In genomic region chr16:83272201-83272600, GRCh38 we compare ENCODE assay signal across 17 cellular contexts.
"Had no signal": no experiment of that assay in that cellular context is flagged by ENCODE, and none has a peak within 500 bp of the region (broad histone marks: within the 10 kb centered on the region; RNA-seq: fewer than 3 reads in every experiment).

No MANE protein-coding gene starts in this region.

- H3K9me3 ChIP-seq: body of pancreas, esophagus squamous epithelium, tibial nerve, uterus had no signal

- H3K27ac ChIP-seq: body of pancreas, coronary artery, esophagus squamous epithelium, tibial nerve, uterus had no signal

- DNase-seq: activated B cell treated with CpG ODN at 0.5 μM for 24 hours; activated CD4-positive, alpha-beta T cell treated with anti-CD3 and anti-CD28 coated beads, Interleukin-2, amount 10 ng/mL, durations not matched to agents 24 days and 14 days; activated CD8-positive, alpha-beta memory T cell treated with anti-CD3 and anti-CD28 coated beads, Interleukin-2, amount 50 U/mL, for 4 hours; activated CD8-positive, alpha-beta T cell treated with anti-CD3 and anti-CD28 coated beads, Interleukin-2, amount 10 ng/mL, durations not matched to agents 7 days and 5 days; activated effector memory CD4-positive, alpha-beta T cell treated with anti-CD3 and anti-CD28 coated beads, Interleukin-2, amount 50 U/mL, for 16 hours; activated T-cell treated with anti-CD3 and anti-CD28 coated beads, Interleukin-2, amount 50 U/mL, for 48 hours; body of pancreas; central memory CD4-positive, alpha-beta T cell; esophagus squamous epithelium; immature natural killer cell; left cardiac atrium; naive B cell; stimulated activated CD4-positive, alpha-beta T cell treated with anti-CD3 and anti-CD28 coated beads, Interleukin-4, amount 100 ng/mL, for 1 hour; stimulated activated naive CD4-positive, alpha-beta T cell; uterus had no signal

- ATAC-seq: activated CD8-positive, alpha-beta T cell treated with anti-CD3 and anti-CD28 coated beads, Interleukin-2, amount 10 ng/mL, durations not matched to agents 7 days and 5 days; body of pancreas; left cardiac atrium had no signal

- H3K36me3 ChIP-seq: esophagus squamous epithelium, tibial nerve, uterus had no signal

- H3K4me3 ChIP-seq: body of pancreas, coronary artery, esophagus squamous epithelium, tibial nerve, uterus had no signal

- H3K27me3 ChIP-seq: body of pancreas, esophagus squamous epithelium, tibial nerve, uterus had no signal

- H3K4me1 ChIP-seq: body of pancreas, esophagus squamous epithelium, uterus had no signal
